Comparison of ENCODE assay signal across 29 cellular contexts in genomic region chr13:80213201-80213600, GRCh38.
"Had no signal": no experiment of that assay in that cellular context is flagged by ENCODE, and none has a peak within 500 bp of the region (broad histone marks: within the 10 kb centered on the region; RNA-seq: fewer than 3 reads in every experiment).

No MANE protein-coding gene starts in this region.

- H2AFZ ChIP-seq: parathyroid adenoma had no signal

- H3K4me3 Mint-ChIP-seq: naive B cell; naive thymus-derived CD8-positive, alpha-beta T cell; natural killer cell treated with Interleukin-12 subunit alpha and Interleukin-12 subunit beta and Interleukin-15 and Interleukin-18, amount 100 ng/mL, for 72 hours; nephron progenitor cell; neural crest cell; stimulated activated effector memory CD8-positive, alpha-beta T cell treated with anti-CD3 and anti-CD28 coated beads, Interleukin-12 subunit alpha, Interleukin-12 subunit beta, amount 100 ng/mL, for 72 hours; stimulated activated naive B cell treated with anti-CD40 and anti-IgM and Interleukin-4, amounts not matched to agents 10 μg/mL and 1 μg/mL and 100 μg/mL, for 72 hours; stimulated activated naive CD8-positive, alpha-beta T cell treated with anti-CD3 and anti-CD28 coated beads, Interleukin-15, Interleukin-2, amounts not matched to agents 100 ng/mL and 50 ng/mL, for 24 hours; type B pancreatic cell had no signal

- H3K36me3 ChIP-seq: ovary, prostate gland, right lobe of liver, sigmoid colon, stomach, thoracic aorta, thyroid gland, tibial nerve, upper lobe of right lung, uterus had no signal

- H3K9me3 Mint-ChIP-seq: naive B cell; naive thymus-derived CD8-positive, alpha-beta T cell; natural killer cell treated with Interleukin-12 subunit alpha and Interleukin-12 subunit beta and Interleukin-15 and Interleukin-18, amount 100 ng/mL, for 72 hours; nephron progenitor cell; neural crest cell; stimulated activated effector memory CD8-positive, alpha-beta T cell treated with anti-CD3 and anti-CD28 coated beads, Interleukin-12 subunit alpha, Interleukin-12 subunit beta, amount 100 ng/mL, for 72 hours; stimulated activated naive B cell treated with anti-CD40 and anti-IgM and Interleukin-4, amounts not matched to agents 10 μg/mL and 1 μg/mL and 100 μg/mL, for 72 hours; stimulated activated naive CD8-positive, alpha-beta T cell treated with anti-CD3 and anti-CD28 coated beads, Interleukin-15, Interleukin-2, amounts not matched to agents 100 ng/mL and 50 ng/mL, for 24 hours had no signal

- H3K9me3 ChIP-seq: ovary, prostate gland, right lobe of liver, sigmoid colon, stomach, thoracic aorta, thyroid gland, tibial nerve, upper lobe of right lung, uterus had no signal

- H3K9ac ChIP-seq: parathyroid adenoma had no signal

- H3K27ac ChIP-seq: ovary, parathyroid adenoma, prostate gland, right lobe of liver, sigmoid colon, stomach, thoracic aorta, thyroid gland, tibial nerve, upper lobe of right lung, uterus had no signal

- H3K27ac Mint-ChIP-seq: naive B cell; naive thymus-derived CD8-positive, alpha-beta T cell; natural killer cell treated with Interleukin-12 subunit alpha and Interleukin-12 subunit beta and Interleukin-15 and Interleukin-18, amount 100 ng/mL, for 72 hours; nephron progenitor cell; stimulated activated effector memory CD8-positive, alpha-beta T cell treated with anti-CD3 and anti-CD28 coated beads, Interleukin-12 subunit alpha, Interleukin-12 subunit beta, amount 100 ng/mL, for 72 hours; stimulated activated naive B cell treated with anti-CD40 and anti-IgM and Interleukin-4, amounts not matched to agents 10 μg/mL and 1 μg/mL and 100 μg/mL, for 72 hours; stimulated activated naive CD8-positive, alpha-beta T cell treated with anti-CD3 and anti-CD28 coated beads, Interleukin-15, Interleukin-2, amounts not matched to agents 100 ng/mL and 50 ng/mL, for 24 hours; type B pancreatic cell had no signal

- H3K27me3 ChIP-seq: ovary, right lobe of liver, sigmoid colon, stomach, thyroid gland, tibial nerve, upper lobe of right lung, uterus had no signal

- H3K4me3 ChIP-seq: ovary, prostate gland, right lobe of liver, sigmoid colon, stomach, thoracic aorta, thyroid gland, tibial nerve, upper lobe of right lung, uterus had no signal

- DNase-seq: naive B cell; naive thymus-derived CD8-positive, alpha-beta T cell; nephron progenitor cell; occipital lobe; ovary; posterior cingulate gyrus; right cardiac atrium; right lobe of liver; sigmoid colon; small intestine; stimulated activated CD4-positive, alpha-beta T cell treated with anti-CD3 and anti-CD28 coated beads, Interleukin-15, amount 100 ng/mL, for 24 hours; stimulated activated CD4-positive, alpha-beta T cell treated with anti-CD3 and anti-CD28 coated beads, Interleukin-2, amount 100 ng/mL, for 24 hours; stimulated activated CD4-positive, alpha-beta T cell treated with anti-CD3 and anti-CD28 coated beads, Interleukin-2, amount 100 ng/mL, for 48 hours; stimulated activated CD4-positive, alpha-beta T cell treated with anti-CD3 and anti-CD28 coated beads, Interleukin-4, amount 100 ng/mL, for 24 hours; stimulated activated naive B cell treated with anti-CD40 and anti-IgM and Interleukin-4, amounts not matched to agents 10 μg/mL and 1 μg/mL and 100 μg/mL, for 72 hours; stimulated activated naive CD4-positive, alpha-beta T cell treated with Interleukin-2 at 50 U/mL for 16 hours; stomach; thyroid gland; upper lobe of right lung; uterus had no signal

- H3K4me1 ChIP-seq: parathyroid adenoma, prostate gland, sigmoid colon, stomach, tibial nerve, uterus had no signal

- H3K27me3 Mint-ChIP-seq: naive B cell; natural killer cell treated with Interleukin-12 subunit alpha and Interleukin-12 subunit beta and Interleukin-15 and Interleukin-18, amount 100 ng/mL, for 72 hours; stimulated activated naive B cell treated with anti-CD40 and anti-IgM and Interleukin-4, amounts not matched to agents 10 μg/mL and 1 μg/mL and 100 μg/mL, for 72 hours; stimulated activated naive CD8-positive, alpha-beta T cell treated with anti-CD3 and anti-CD28 coated beads, Interleukin-15, Interleukin-2, amounts not matched to agents 100 ng/mL and 50 ng/mL, for 24 hours; type B pancreatic cell had no signal

- H3K4me1 Mint-ChIP-seq: naive B cell; naive thymus-derived CD8-positive, alpha-beta T cell; stimulated activated effector memory CD8-positive, alpha-beta T cell treated with anti-CD3 and anti-CD28 coated beads, Interleukin-12 subunit alpha, Interleukin-12 subunit beta, amount 100 ng/mL, for 72 hours; stimulated activated naive B cell treated with anti-CD40 and anti-IgM and Interleukin-4, amounts not matched to agents 10 μg/mL and 1 μg/mL and 100 μg/mL, for 72 hours had no signal

- H3K36me3 Mint-ChIP-seq: naive B cell; naive thymus-derived CD8-positive, alpha-beta T cell; natural killer cell treated with Interleukin-12 subunit alpha and Interleukin-12 subunit beta and Interleukin-15 and Interleukin-18, amount 100 ng/mL, for 72 hours; stimulated activated effector memory CD8-positive, alpha-beta T cell treated with anti-CD3 and anti-CD28 coated beads, Interleukin-12 subunit alpha, Interleukin-12 subunit beta, amount 100 ng/mL, for 72 hours; stimulated activated naive B cell treated with anti-CD40 and anti-IgM and Interleukin-4, amounts not matched to agents 10 μg/mL and 1 μg/mL and 100 μg/mL, for 72 hours; type B pancreatic cell had no signal
